Comparison of ENCODE assay signal across 22 cellular contexts in the genomic region with DNA sequence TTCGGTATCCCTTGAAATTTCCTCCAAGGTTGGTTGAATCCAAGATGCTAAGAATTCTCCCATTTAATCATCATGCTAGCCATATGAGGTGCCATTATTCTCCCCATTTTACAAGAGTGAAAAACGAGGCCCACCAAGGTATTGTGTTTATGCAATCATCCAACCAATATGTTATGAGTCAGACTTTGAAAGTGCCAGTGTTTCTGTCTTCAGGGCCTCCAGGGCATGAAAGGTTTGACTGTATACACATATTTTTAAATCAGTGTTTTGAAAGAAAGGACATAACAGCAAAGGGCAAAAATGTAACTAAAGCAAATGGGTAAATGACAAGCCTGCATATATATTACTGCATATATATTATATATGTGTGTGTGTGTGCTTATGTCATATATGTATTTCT.
"Had no signal": no experiment of that assay in that cellular context is flagged by ENCODE, and none has a peak within 500 bp of the region (broad histone marks: within the 10 kb centered on the region; RNA-seq: fewer than 3 reads in every experiment).

No MANE protein-coding gene starts in this region.

- H3K4me3 ChIP-seq: coronary artery, dorsolateral prefrontal cortex, esophagus muscularis mucosa, gastroesophageal sphincter, left ventricle myocardium inferior, lower lobe of right lung, right atrium auricular region, sigmoid colon, skin epidermis, testis, transverse colon had no signal

- ATAC-seq: gastroesophageal sphincter; lower lobe of right lung; stimulated activated naive B cell treated with anti-CD40 and anti-IgM and Interleukin-4, amounts not matched to agents 10 μg/mL and 1 μg/mL and 100 μg/mL, for 72 hours; stimulated activated naive CD8-positive, alpha-beta T cell treated with anti-CD3 and anti-CD28 coated beads, Interleukin-15, amount 100 ng/mL, for 72 hours had no signal

- H3K27me3 Mint-ChIP-seq: naive B cell; stimulated activated naive B cell treated with anti-CD40 and anti-IgM and Interleukin-4, amounts not matched to agents 10 μg/mL and 1 μg/mL and 100 μg/mL, for 72 hours; stimulated activated naive CD8-positive, alpha-beta T cell treated with anti-CD3 and anti-CD28 coated beads, Interleukin-15, amount 100 ng/mL, for 72 hours had no signal

- H3K36me3 Mint-ChIP-seq: immature natural killer cell; naive B cell; stimulated activated naive B cell treated with anti-CD40 and anti-IgM and Interleukin-4, amounts not matched to agents 10 μg/mL and 1 μg/mL and 100 μg/mL, for 72 hours had no signal

- H3K4me1 ChIP-seq: esophagus muscularis mucosa, gastroesophageal sphincter, left ventricle myocardium inferior, lower lobe of right lung, right atrium auricular region, sigmoid colon, testis, transverse colon had no signal

- H3K9me3 Mint-ChIP-seq: nephron; stimulated activated naive CD8-positive, alpha-beta T cell treated with anti-CD3 and anti-CD28 coated beads, Interleukin-15, amount 100 ng/mL, for 72 hours had no signal

- H3K27ac Mint-ChIP-seq: immature natural killer cell; naive B cell; nephron; stimulated activated naive B cell treated with anti-CD40 and anti-IgM and Interleukin-4, amounts not matched to agents 10 μg/mL and 1 μg/mL and 100 μg/mL, for 72 hours; stimulated activated naive CD8-positive, alpha-beta T cell treated with anti-CD3 and anti-CD28 coated beads, Interleukin-15, amount 100 ng/mL, for 72 hours had no signal

- H3K27ac ChIP-seq: coronary artery, esophagus muscularis mucosa, gastroesophageal sphincter, left ventricle myocardium inferior, lower lobe of right lung, right atrium auricular region, sigmoid colon, skin epidermis, testis, transverse colon had no signal

- H3K4me3 Mint-ChIP-seq: immature natural killer cell; naive B cell; nephron; stimulated activated naive B cell treated with anti-CD40 and anti-IgM and Interleukin-4, amounts not matched to agents 10 μg/mL and 1 μg/mL and 100 μg/mL, for 72 hours; stimulated activated naive CD8-positive, alpha-beta T cell treated with anti-CD3 and anti-CD28 coated beads, Interleukin-15, amount 100 ng/mL, for 72 hours had no signal

- H3K36me3 ChIP-seq: esophagus muscularis mucosa, gastroesophageal sphincter, left ventricle myocardium inferior, lower lobe of right lung, right atrium auricular region, sigmoid colon, transverse colon had no signal

- H3K27me3 ChIP-seq: dorsolateral prefrontal cortex, esophagus muscularis mucosa, gastroesophageal sphincter, right atrium auricular region, sigmoid colon, testis, transverse colon had no signal

- DNase-seq: dorsolateral prefrontal cortex; effector CD8-positive, alpha-beta T cell; immature natural killer cell; left cardiac atrium; left ventricle myocardium inferior; lower lobe of right lung; mesenchymal stem cell; midbrain; naive B cell; sigmoid colon; stimulated activated CD4-positive, alpha-beta T cell treated with anti-CD3 and anti-CD28 coated beads, Interleukin-2, amount 100 ng/mL, for 24 hours; stimulated activated CD4-positive, alpha-beta T cell treated with anti-CD3 and anti-CD28 coated beads, Interleukin-4, amount 100 ng/mL, for 4 hours; stimulated activated naive B cell treated with anti-CD40 and anti-IgM and Interleukin-4, amounts not matched to agents 10 μg/mL and 1 μg/mL and 100 μg/mL, for 72 hours; stimulated activated naive CD8-positive, alpha-beta T cell treated with anti-CD3 and anti-CD28 coated beads, Interleukin-15, amount 100 ng/mL, for 72 hours; testis; transverse colon had no signal

- H3K4me1 Mint-ChIP-seq: immature natural killer cell; naive B cell; nephron; stimulated activated naive B cell treated with anti-CD40 and anti-IgM and Interleukin-4, amounts not matched to agents 10 μg/mL and 1 μg/mL and 100 μg/mL, for 72 hours; stimulated activated naive CD8-positive, alpha-beta T cell treated with anti-CD3 and anti-CD28 coated beads, Interleukin-15, amount 100 ng/mL, for 72 hours had no signal

- H3K9me3 ChIP-seq: esophagus muscularis mucosa, gastroesophageal sphincter, left ventricle myocardium inferior, lower lobe of right lung, right atrium auricular region, sigmoid colon, testis, transverse colon had no signal
